Comparison of ENCODE assay signal across 21 cellular contexts in genomic region chr19:10521461-10522216, GRCh38. TPM values are rescaled to one million over a fixed set of nuclear protein-coding genes. Genes with fewer than 3 reads are reported as not detected.
DNase-seq lines count a peak whose midpoint lies in the region; ATAC-seq, FAIRE-seq and TF ChIP-seq lines count a peak whose summit lies in the region.
"Had no signal": no experiment of that assay in that cellular context is flagged by ENCODE, and none has a peak within 500 bp of the region (broad histone marks: within the 10 kb centered on the region; RNA-seq: fewer than 3 reads in every experiment).

No MANE protein-coding gene starts in this region.

- peaks cover 40% of the 10 kb centered on the region for H3K4me1 Mint-ChIP-seq in central memory CD8-positive, alpha-beta T cell

- no peak overlapping the region for H3K4me3 ChIP-seq in IMR-90 (ENCODE audit: insufficient read depth, low read depth, low read length)
- H3K4me3 ChIP-seq in keratinocyte (ENCODE audit: control insufficient read depth in 2 of 3, extremely low read depth in 1 of 3, insufficient read depth in 2 of 3, low read depth in 1 of 3, low read length in 3 of 3) = no peak overlapping the region
- H3K4me3 ChIP-seq: BLaER1, MG63 had no signal

- peaks cover 3% of the 10 kb centered on the region for H3K79me2 ChIP-seq in keratinocyte (ENCODE audit: control insufficient read depth, insufficient read depth, low read length)

- no peaks in the 10 kb centered on the region for H3K79me1 ChIP-seq in IMR-90 (ENCODE audit: low read depth in 1 of 2, low read length in 2 of 2)

- no peak overlapping the region for H3K9ac ChIP-seq in IMR-90 (ENCODE audit: low read depth, low read length)
- no peak overlapping the region for H3K9ac ChIP-seq in keratinocyte (ENCODE audit: control insufficient read depth, extremely low read depth, insufficient read depth, low read length)
- H3K9ac ChIP-seq: BLaER1 had no signal

- no peak for TF ChIP-seq RAD21 in IMR-90 (IDR thresholded peaks at IDR 0.05; ENCODE audit: low read length)

- no peak for FAIRE-seq in keratinocyte (lab: Jason Lieb, UNC)

- H3K9me3 Mint-ChIP-seq in central memory CD8-positive, alpha-beta T cell = no peaks in the 10 kb centered on the region
- H3K9me3 Mint-ChIP-seq: CD4-positive, alpha-beta T cell; HFFc6 had no signal

- no peak overlapping the region for H4K8ac ChIP-seq in IMR-90 (ENCODE audit: low read depth in 2 of 2, low read length in 2 of 2)

- TF ChIP-seq CTCF in IMR-90 (conservative IDR thresholded peaks at IDR 0.05; ENCODE audit: low read depth, low read length) (no peak), keratinocyte (optimal IDR thresholded peaks at IDR 0.05 in 1 of 3, IDR thresholded peaks at IDR 0.05 in 1 of 3, conservative IDR thresholded peaks at IDR 0.05 in 1 of 3; ENCODE audit: extremely low read depth in 1 of 3, insufficient read depth in 2 of 3, low read length in 3 of 3) (no peak), foreskin keratinocyte (conservative IDR thresholded peaks at IDR 0.05) (no peak)

- H4K20me1 ChIP-seq in IMR-90 (ENCODE audit: insufficient read depth, low read length) (no peaks in the 10 kb centered on the region), keratinocyte (ENCODE audit: control insufficient read depth, extremely low read depth, insufficient read depth, low read length) (no peaks in the 10 kb centered on the region)
- H4K20me1 ChIP-seq: BLaER1 had no signal

- H3K27ac ChIP-seq in IMR-90 (ENCODE audit: insufficient read depth, low read length) (no peak overlapping the region), keratinocyte (ENCODE audit: control insufficient read depth, insufficient read depth, low read length) (no peak overlapping the region), foreskin keratinocyte (no peak overlapping the region)
- H3K27ac ChIP-seq: BLaER1 had no signal

- H2AK5ac ChIP-seq in IMR-90 (ENCODE audit: low read depth, low read length) = no peak overlapping the region

- H2AFZ ChIP-seq in IMR-90 (replicated peaks; ENCODE audit: low read length, poor library complexity) (peak overlapping the region; percentile 5), keratinocyte (ENCODE audit: control insufficient read depth, low read length) (peak overlapping the region; percentile 27)

- dilution Hi-C loops in IMR-90 (cut with HindIII; ENCODE audit: low sequenced_read_pairs, unreplicated experiment) = no loop called here
- dilution Hi-C loops in keratinocyte (cut with MboI; ENCODE audit: extremely low pct_ligation_motif_present, low sequenced_read_pairs) = no loop called here

- no peak overlapping the region for H4K5ac ChIP-seq in IMR-90 (ENCODE audit: low read depth, low read length)

- no peak overlapping the region for H4K91ac ChIP-seq in IMR-90 (ENCODE audit: insufficient read depth, low read depth, low read length)

- no peak overlapping the region for H3K18ac ChIP-seq in IMR-90 (ENCODE audit: low read depth, low read length)

- no TSS peak for BruUV-seq in IMR-90 (replicated peaks; lab: Mats Ljungman, UMichigan)

- H3K27me3 Mint-ChIP-seq in central memory CD8-positive, alpha-beta T cell = no peaks in the 10 kb centered on the region

- H2BK20ac ChIP-seq in IMR-90 (ENCODE audit: low read depth, low read length) = no peak overlapping the region

- in situ Hi-C loops in IMR-90 (cut with MboI; ENCODE audit: low sequenced_read_pairs) = no loop called here

- POLR2A ChIA-PET in IMR-90 (lab: Charles Lee; ENCODE audit: unreplicated experiment) = no interaction called here

- no peaks in the 10 kb centered on the region for H3K36me3 ChIP-seq in IMR-90 (ENCODE audit: control insufficient read depth, insufficient read depth, low read length)
- no peaks in the 10 kb centered on the region for H3K36me3 ChIP-seq in keratinocyte (ENCODE audit: control insufficient read depth in 2 of 2, extremely low read depth in 1 of 2, insufficient read depth in 2 of 2, low read length in 2 of 2)
- H3K36me3 ChIP-seq: BLaER1, MG63 had no signal

- H3K4ac ChIP-seq in IMR-90 (ENCODE audit: low read depth, low read length) = no peak overlapping the region

- H3K4me3 Mint-ChIP-seq in central memory CD8-positive, alpha-beta T cell = peak overlapping the region; percentile 43
- H3K4me3 Mint-ChIP-seq: CD4-positive, alpha-beta T cell; HFFc6 had no signal

- 66% methylated on average over 8 of the region's 14 CpGs; no CpG with 5 or more reads in 1 of the 2 experiments for WGBS in IMR-90 (ENCODE audit: extremely low coverage in 2 of 2, insufficient read length in 1 of 2), 2 experiments

- CTCF ChIA-PET in IMR-90 (lab: Yijun Ruan, JAX) = no interaction called here

- DNase-seq in IMR-90 (no peak), keratinocyte (ENCODE audit: low read depth, low spot score) (no peak), foreskin keratinocyte (no peak), NCI-H1436 (lab: John Stamatoyannopoulos, UW) (no peak), midbrain (lab: John Stamatoyannopoulos, UW) (no peak), erythroblast (lab: John Stamatoyannopoulos, UW) (no peak)
- no peak for DNase-seq in central memory CD8-positive, alpha-beta T cell (ENCODE audit: low spot score in 2 of 2)
- DNase-seq: CD4-positive, alpha-beta T cell; GDM1; H7; HFFc6; NCI-H1417; NCI-H1930; NCI-H510A; NCI-H748 treated with DMSO at 0.1 percent for 48 hours; NK-92 treated with Interleukin-12 subunit alpha and Interleukin-12 subunit beta, amount 100 ng/mL, for 24 hours had no signal

- peak overlapping the region; percentile 85 for H3K27ac Mint-ChIP-seq in central memory CD8-positive, alpha-beta T cell (ENCODE audit: low read depth)
- H3K27ac Mint-ChIP-seq: CD4-positive, alpha-beta T cell; HFFc6 had no signal

- ATAC-seq in IMR-90 (ENCODE audit: low read depth) (no peak), foreskin keratinocyte (no peak)
- ATAC-seq in central memory CD8-positive, alpha-beta T cell (replicated peaks; ENCODE audit: extremely low read depth, poor library complexity, severe bottlenecking) = no peak
- ATAC-seq: SK-N-SH treated with all-trans-retinoic acid at 6 μM for 48 hours had no signal

- intact Hi-C loops in IMR-90 (cut with micrococcal nuclease) = no loop called here

- TF ChIP-seq POLR2A in IMR-90 (IDR thresholded peaks at IDR 0.05; ENCODE audit: low read depth, low read length) (no peak), erythroblast (IDR thresholded peaks at IDR 0.05; ENCODE audit: low read length) (no peak)

- peaks cover 4% of the 10 kb centered on the region; the same call in 1 of the 2 replicates for H3K4me1 ChIP-seq in IMR-90 (ENCODE audit: control insufficient read depth, insufficient read depth, low read length)
- H3K4me1 ChIP-seq in keratinocyte (ENCODE audit: control insufficient read depth, extremely low read depth, insufficient read depth, low read length) = peaks cover 30% of the 10 kb centered on the region
- peaks cover 5% of the 10 kb centered on the region for H3K4me1 ChIP-seq in foreskin keratinocyte

- H3K9me1 ChIP-seq in IMR-90 (ENCODE audit: insufficient read depth, low read length) = no peaks in the 10 kb centered on the region
- H3K9me1 ChIP-seq in keratinocyte (ENCODE audit: control insufficient read depth, extremely low read depth, insufficient read depth, low read length) = no peaks in the 10 kb centered on the region

- no peak overlapping the region for H3K56ac ChIP-seq in IMR-90 (ENCODE audit: extremely low read depth, insufficient read depth, low read length)

- no peak overlapping the region for H2BK120ac ChIP-seq in IMR-90 (ENCODE audit: low read depth, low read length)

- no peak overlapping the region for H2AK9ac ChIP-seq in IMR-90 (replicated peaks; ENCODE audit: low read depth, low read length, poor library complexity)

- no peak overlapping the region for H3K23ac ChIP-seq in IMR-90 (ENCODE audit: low read depth, low read length)

- H3K4me2 ChIP-seq in IMR-90 (ENCODE audit: low read depth, low read length) (no peak overlapping the region), keratinocyte (ENCODE audit: control insufficient read depth, extremely low read depth, insufficient read depth, low read depth, low read length) (peak overlapping the region; percentile 9)
- H3K4me2 ChIP-seq: BLaER1 had no signal

- H3K14ac ChIP-seq in IMR-90 (replicated peaks; ENCODE audit: low read depth, low read length) = no peak overlapping the region

- peaks cover 15% of the 10 kb centered on the region for H3K36me3 Mint-ChIP-seq in central memory CD8-positive, alpha-beta T cell (ENCODE audit: insufficient read depth)

- no peak overlapping the region for H2BK5ac ChIP-seq in IMR-90 (ENCODE audit: low read depth, low read length, poor library complexity, severe bottlenecking)

- H3K27me3 ChIP-seq in IMR-90 (ENCODE audit: control insufficient read depth, insufficient read depth, low read length) (peaks cover 35% of the 10 kb centered on the region), keratinocyte (ENCODE audit: control insufficient read depth, extremely low read depth, insufficient read depth, low read length) (no peaks in the 10 kb centered on the region), foreskin keratinocyte (no peaks in the 10 kb centered on the region)
- H3K27me3 ChIP-seq: BLaER1 had no signal

- H2BK15ac ChIP-seq in IMR-90 (ENCODE audit: low read depth, low read length) = no peak overlapping the region

- H3K9me3 ChIP-seq in IMR-90 (ENCODE audit: control insufficient read depth, insufficient read depth, low read length) = no peaks in the 10 kb centered on the region
- no peaks in the 10 kb centered on the region for H3K9me3 ChIP-seq in keratinocyte (ENCODE audit: control insufficient read depth, low read depth, low read length)
- H3K9me3 ChIP-seq: BLaER1, MG63 had no signal

RNA-seq across cellular contexts. Expression of gene S1PR5, which starts 4.4 kb away (rescaled TPM):
- total RNA-seq in IMR-90 (2012; rRNA removed) (0.36 and 0.56 TPM in 2 replicates), foreskin keratinocyte (12.3 and 12.4 TPM in 2 replicates)
- polyA plus RNA-seq in IMR-90 (2012; rRNA removed) (0.55 and 0.59 TPM in 2 replicates), keratinocyte (9.4 to 10.5 TPM (median 10.3 TPM) in 3 replicates), foreskin keratinocyte (13.8 and 14.6 TPM in 2 replicates)
- 0.31 and 0.86 TPM in 2 replicates for polyA plus RNA-seq in IMR-90 (2012; cell fraction: cytosol; rRNA removed)
- 0.10 and 0.45 TPM in 2 replicates for polyA plus RNA-seq in IMR-90 (2012; cell fraction: nucleus; rRNA removed; ENCODE audit: low replicate concordance)
- polyA plus RNA-seq in keratinocyte (2011; ENCODE audit: low read depth) = 47.8 TPM
- 3.5 and 5.5 TPM in 2 replicates for polyA plus RNA-seq in keratinocyte (2011; cell fraction: cytosol; rRNA removed)
- polyA plus RNA-seq in keratinocyte (2011; cell fraction: nucleus; rRNA removed) = 15.9 and 17.3 TPM in 2 replicates
- 10.9 and 26.2 TPM in 2 replicates for polyA plus RNA-seq in keratinocyte (2012; ENCODE audit: low replicate concordance)
- 2.2 to 4.1 TPM (median 3.0 TPM) in 3 replicates for polyA minus RNA-seq in keratinocyte
- 20.5 TPM for polyA minus RNA-seq in keratinocyte (2011; cell fraction: cytosol; rRNA and poly(A)+ RNA removed)
- 16.1 and 16.9 TPM in 2 replicates for polyA minus RNA-seq in keratinocyte (2011; cell fraction: nucleus; rRNA and poly(A)+ RNA removed)
- total RNA-seq: Calu3, LHCN-M2 had no signal

RNA-seq across cellular contexts. Expression of gene KEAP1, which starts 18.5 kb away (rescaled TPM):
- total RNA-seq in IMR-90 (2012; rRNA removed) (68.0 and 81.6 TPM in 2 replicates), foreskin keratinocyte (58.4 and 59.2 TPM in 2 replicates)
- polyA plus RNA-seq in IMR-90 (2012; rRNA removed) (63.4 and 64.2 TPM in 2 replicates), keratinocyte (29.6 to 46.2 TPM (median 35.8 TPM) in 3 replicates), foreskin keratinocyte (53.8 and 57.2 TPM in 2 replicates)
- polyA plus RNA-seq in IMR-90 (2012; cell fraction: cytosol; rRNA removed) = 43.8 and 70.9 TPM in 2 replicates
- polyA plus RNA-seq in IMR-90 (2012; cell fraction: nucleus; rRNA removed; ENCODE audit: low replicate concordance) = 41.2 and 114 TPM in 2 replicates
- 72.0 TPM for polyA plus RNA-seq in keratinocyte (2011; ENCODE audit: low read depth)
- 29.6 and 38.7 TPM in 2 replicates for polyA plus RNA-seq in keratinocyte (2011; cell fraction: cytosol; rRNA removed)
- 30.4 and 36.2 TPM in 2 replicates for polyA plus RNA-seq in keratinocyte (2011; cell fraction: nucleus; rRNA removed)
- 39.7 and 41.5 TPM in 2 replicates for polyA plus RNA-seq in keratinocyte (2012; ENCODE audit: low replicate concordance)
- 84.3 to 118 TPM (median 110 TPM) in 3 replicates for polyA minus RNA-seq in keratinocyte
- 87.5 TPM for polyA minus RNA-seq in keratinocyte (2011; cell fraction: cytosol; rRNA and poly(A)+ RNA removed)
- polyA minus RNA-seq in keratinocyte (2011; cell fraction: nucleus; rRNA and poly(A)+ RNA removed) = 20.8 and 23.4 TPM in 2 replicates

RNA-seq across cellular contexts. Expression of gene ATG4D, which starts 22.1 kb away (rescaled TPM):
- total RNA-seq in IMR-90 (2012; rRNA removed) (8.2 and 9.2 TPM in 2 replicates), foreskin keratinocyte (23.0 and 25.2 TPM in 2 replicates)
- polyA plus RNA-seq in IMR-90 (2012; rRNA removed) (21.8 and 22.0 TPM in 2 replicates), keratinocyte (12.6 to 17.9 TPM (median 15.5 TPM) in 3 replicates), foreskin keratinocyte (28.6 and 29.7 TPM in 2 replicates)
- polyA plus RNA-seq in IMR-90 (2012; cell fraction: cytosol; rRNA removed) = 14.2 and 23.7 TPM in 2 replicates
- 67.7 and 136 TPM in 2 replicates for polyA plus RNA-seq in IMR-90 (2012; cell fraction: nucleus; rRNA removed; ENCODE audit: low replicate concordance)
- polyA plus RNA-seq in keratinocyte (2011; ENCODE audit: low read depth) = 6.1 TPM
- polyA plus RNA-seq in keratinocyte (2011; cell fraction: cytosol; rRNA removed) = 12.4 and 19.5 TPM in 2 replicates
- polyA plus RNA-seq in keratinocyte (2011; cell fraction: nucleus; rRNA removed) = 22.0 and 29.4 TPM in 2 replicates
- 19.0 and 37.1 TPM in 2 replicates for polyA plus RNA-seq in keratinocyte (2012; ENCODE audit: low replicate concordance)
- 8.8 to 43.4 TPM (median 16.2 TPM) in 3 replicates for polyA minus RNA-seq in keratinocyte
- 30.3 TPM for polyA minus RNA-seq in keratinocyte (2011; cell fraction: cytosol; rRNA and poly(A)+ RNA removed)
- polyA minus RNA-seq in keratinocyte (2011; cell fraction: nucleus; rRNA and poly(A)+ RNA removed) = 9.8 and 10.8 TPM in 2 replicates

RNA-seq across cellular contexts. Expression of gene KRI1, which starts 44.2 kb away (rescaled TPM):
- total RNA-seq in IMR-90 (2012; rRNA removed) (5.7 and 7.8 TPM in 2 replicates), foreskin keratinocyte (19.7 TPM in 2 replicates)
- polyA plus RNA-seq in IMR-90 (2012; rRNA removed) (12.9 and 13.3 TPM in 2 replicates), keratinocyte (13.4 to 19.0 TPM (median 13.5 TPM) in 3 replicates), foreskin keratinocyte (20.0 and 20.1 TPM in 2 replicates)
- polyA plus RNA-seq in IMR-90 (2012; cell fraction: cytosol; rRNA removed) = 7.1 and 11.1 TPM in 2 replicates
- 50.6 and 58.6 TPM in 2 replicates for polyA plus RNA-seq in IMR-90 (2012; cell fraction: nucleus; rRNA removed; ENCODE audit: low replicate concordance)
- polyA plus RNA-seq in keratinocyte (2011; ENCODE audit: low read depth) = 48.2 TPM
- 7.6 and 12.7 TPM in 2 replicates for polyA plus RNA-seq in keratinocyte (2011; cell fraction: cytosol; rRNA removed)
- polyA plus RNA-seq in keratinocyte (2011; cell fraction: nucleus; rRNA removed) = 41.0 and 42.6 TPM in 2 replicates
- polyA plus RNA-seq in keratinocyte (2012; ENCODE audit: low replicate concordance) = 12.5 and 20.2 TPM in 2 replicates
- polyA minus RNA-seq in keratinocyte = 4.5 to 7.4 TPM (median 5.3 TPM) in 3 replicates
- 13.8 TPM for polyA minus RNA-seq in keratinocyte (2011; cell fraction: cytosol; rRNA and poly(A)+ RNA removed)
- polyA minus RNA-seq in keratinocyte (2011; cell fraction: nucleus; rRNA and poly(A)+ RNA removed) = 8.1 and 9.8 TPM in 2 replicates

RNA-seq across cellular contexts. Expression of gene CDKN2D, which starts 47.1 kb away (rescaled TPM):
- total RNA-seq in IMR-90 (2012; rRNA removed) (3.6 and 3.9 TPM in 2 replicates), foreskin keratinocyte (6.3 and 6.8 TPM in 2 replicates)
- polyA plus RNA-seq in IMR-90 (2012; rRNA removed) (8.5 and 9.3 TPM in 2 replicates), keratinocyte (3.9 to 7.3 TPM (median 6.8 TPM) in 3 replicates), foreskin keratinocyte (8.2 and 10.1 TPM in 2 replicates)
- 3.6 and 11.0 TPM in 2 replicates for polyA plus RNA-seq in IMR-90 (2012; cell fraction: cytosol; rRNA removed)
- 3.6 and 5.5 TPM in 2 replicates for polyA plus RNA-seq in IMR-90 (2012; cell fraction: nucleus; rRNA removed; ENCODE audit: low replicate concordance)
- 1.9 TPM for polyA plus RNA-seq in keratinocyte (2011; ENCODE audit: low read depth)
- polyA plus RNA-seq in keratinocyte (2011; cell fraction: cytosol; rRNA removed) = 4.1 and 8.0 TPM in 2 replicates
- 4.1 and 5.0 TPM in 2 replicates for polyA plus RNA-seq in keratinocyte (2011; cell fraction: nucleus; rRNA removed)
- polyA plus RNA-seq in keratinocyte (2012; ENCODE audit: low replicate concordance) = 4.8 and 13.1 TPM in 2 replicates
- polyA minus RNA-seq in keratinocyte = 2.5 to 6.5 TPM (median 2.8 TPM) in 3 replicates
- polyA minus RNA-seq in keratinocyte (2011; cell fraction: cytosol; rRNA and poly(A)+ RNA removed) = 10.0 TPM
- 0.93 and 0.95 TPM in 2 replicates for polyA minus RNA-seq in keratinocyte (2011; cell fraction: nucleus; rRNA and poly(A)+ RNA removed)
